ENCODE assay signal across 16 cellular contexts in the genomic region with DNA sequence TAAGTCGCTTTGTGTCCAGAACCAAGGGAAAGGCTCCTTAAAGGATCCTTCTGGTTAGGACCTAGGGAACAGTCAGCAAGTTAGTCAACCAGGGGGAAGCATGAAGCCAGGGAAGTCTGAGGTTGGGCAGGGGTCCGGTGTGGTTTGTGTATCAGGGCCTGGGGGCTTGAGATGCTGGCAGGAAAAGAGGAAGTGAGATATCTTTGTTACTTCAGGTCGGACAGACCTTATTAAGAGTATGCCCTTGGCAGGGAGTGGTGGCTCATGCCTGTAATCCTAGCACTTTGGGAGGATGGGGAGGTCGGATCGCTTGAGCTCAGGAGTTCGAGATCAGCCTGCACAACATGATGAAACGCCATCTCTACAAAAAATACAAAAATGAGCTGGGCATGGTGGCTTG. TPM values are rescaled to one million over a fixed set of nuclear protein-coding genes. Genes with fewer than 3 reads are reported as not detected.
A peak's percentile ranks its signal among the peaks of the same experiment; 100 is the strongest.
DNase-seq lines count a peak whose midpoint lies in the region; ATAC-seq, FAIRE-seq and TF ChIP-seq lines count a peak whose summit lies in the region.
"Had no signal": no experiment of that assay in that cellular context is flagged by ENCODE, and none has a peak within 500 bp of the region (broad histone marks: within the 10 kb centered on the region; RNA-seq: fewer than 3 reads in every experiment).

No MANE protein-coding gene starts in this region.

- no peaks in the 10 kb centered on the region for H3K36me3 ChIP-seq in GM12878 (ENCODE audit: control insufficient read depth in 2 of 2, insufficient read depth in 2 of 2, low read length in 1 of 2)
- H3K36me3 ChIP-seq: BLaER1 treated with 17β-estradiol and CSF1 and Interleukin-3, amounts not matched to agents 10 nM and 100 nM had no signal

- intact Hi-C loops in GM12878 (cut with micrococcal nuclease; ENCODE audit: unreplicated experiment): loop anchor here (2.0 kb wide), 1 partner anchor 221 kb away; no protein-coding TSS in a partner anchor
- intact Hi-C loops in head of caudate nucleus (cut with DNase I): no loop called here

- H3K4me1 ChIP-seq in GM12878 (ENCODE audit: control insufficient read depth, insufficient read depth, low read length): no peaks in the 10 kb centered on the region
- H3K4me1 ChIP-seq: BLaER1 treated with 17β-estradiol and CSF1 and Interleukin-3, amounts not matched to agents 10 nM and 100 nM had no signal

- TF ChIP-seq EP300 in GM12878 (IDR thresholded peaks at IDR 0.05; ENCODE audit: borderline replicate concordance in 1 of 2, control insufficient read depth in 1 of 2, low read depth in 2 of 2, low read length in 2 of 2): no peak

- no TSS peak for BruUV-seq in GM12878 (replicated peaks; lab: Mats Ljungman, UMichigan)

- H3K9ac ChIP-seq in GM12878 (ENCODE audit: control insufficient read depth, insufficient read depth, low read length): no peak overlapping the region
- H3K9ac ChIP-seq: BLaER1 treated with 17β-estradiol and CSF1 and Interleukin-3, amounts not matched to agents 10 nM and 100 nM had no signal

- H4K20me1 ChIP-seq in GM12878 (ENCODE audit: control insufficient read depth, insufficient read depth): no peaks in the 10 kb centered on the region

- no peak overlapping the region for H2AFZ ChIP-seq in GM12878 (ENCODE audit: control insufficient read depth, low read depth, low read length)

- ATAC-seq in GM18511 (IDR thresholded peaks at IDR 0.05; ENCODE audit: unreplicated experiment): peak; percentile 52
- peak; percentile 21; the same call in 1 of the 3 replicates for ATAC-seq in GM12878

- no peak overlapping the region for H3K4me2 ChIP-seq in GM12878 (ENCODE audit: control insufficient read depth, insufficient read depth)
- H3K4me2 ChIP-seq: BLaER1 treated with 17β-estradiol and CSF1 and Interleukin-3, amounts not matched to agents 10 nM and 100 nM had no signal

- RAD21 ChIA-PET in GM12878 (lab: Charles Lee; ENCODE audit: unreplicated experiment): interaction anchor here (0.9 kb wide), 1 partner anchor 89 kb away, joined by 6 read pairs; no protein-coding TSS in a partner anchor

- POLR2A ChIA-PET in GM12878 (lab: Charles Lee): no interaction called here

- no peak for TF ChIP-seq CTCF in GM12878 (IDR thresholded peaks at IDR 0.05 in 2 of 3, conservative IDR thresholded peaks at IDR 0.05 in 1 of 3; ENCODE audit: control insufficient read depth in 2 of 3, extremely low read depth in 1 of 3, insufficient read depth in 1 of 3, low read depth in 3 of 3, low read length in 3 of 3)

- TF ChIP-seq POLR2A in GM12878 (IDR thresholded peaks at IDR 0.05; ENCODE audit: low read depth, low read length): no peak

- WGBS in GM12878 (ENCODE audit: insufficient coverage, insufficient replicate concordance, low lambda C conversion rate, missing lambda C conversion rate): 33% methylated on average over 7 of the region's 7 CpGs

- TF ChIP-seq RAD21 in GM12878 (IDR thresholded peaks at IDR 0.05; ENCODE audit: insufficient read depth, low read depth, low read length): no peak

- no peak overlapping the region for H3K4me3 ChIP-seq in GM12878
- H3K4me3 ChIP-seq: BLaER1 treated with 17β-estradiol and CSF1 and Interleukin-3, amounts not matched to agents 10 nM and 100 nM had no signal

- no peaks in the 10 kb centered on the region for H3K79me2 ChIP-seq in GM12878 (ENCODE audit: control insufficient read depth, insufficient read depth, low read length)

- CTCF ChIA-PET in GM12878 (lab: Yijun Ruan, JAX): interaction anchor here (0.7 to 1.5 kb wide), 7 partner anchors 31 to 908 kb away, joined by 3 to 5 read pairs (median 3); no protein-coding TSS in a partner anchor

- no peaks in the 10 kb centered on the region for H3K9me3 ChIP-seq in GM12878 (replicated peaks; ENCODE audit: control insufficient read depth, insufficient read depth, low read length)

- no peak for FAIRE-seq in GM12878 (lab: Jason Lieb, UNC)
- FAIRE-seq: G401.6 had no signal

- in situ Hi-C loops in GM12878 (cut with MboI): no loop called here

- H3K27me3 ChIP-seq in GM12878 (replicated peaks in 1 of 2; ENCODE audit: control insufficient read depth in 2 of 2, insufficient read depth in 2 of 2, low read length in 1 of 2): no peaks in the 10 kb centered on the region; a peak in 1 of 4 replicates

- SMC1A ChIA-PET in GM12878 (lab: Charles Lee; ENCODE audit: uncharacterized antibody, unreplicated experiment): interaction anchor here (0.8 to 1.5 kb wide), 2 partner anchors 50 to 220 kb away, joined by 3 read pairs; no protein-coding TSS in a partner anchor

- no peak overlapping the region for H3K27ac ChIP-seq in GM12878 (ENCODE audit: control insufficient read depth, insufficient read depth)
- H3K27ac ChIP-seq: BLaER1 treated with 17β-estradiol and CSF1 and Interleukin-3, amounts not matched to agents 10 nM and 100 nM; HL-60 had no signal

- peak; percentile 35 for DNase-seq in OCI-M1 (lab: John Stamatoyannopoulos, UW)
- DNase-seq in GM12878 (ENCODE audit: low read depth, low spot score): no peak
- DNase-seq in DMS79 treated with DMSO at 0.1 percent for 48 hours (lab: John Stamatoyannopoulos, UW): no peak
- no peak for DNase-seq in activated CD4-positive, alpha-beta T cell treated with anti-CD3 and anti-CD28 coated beads, Interleukin-2, amount 50 U/mL, for 1 hour
- no peak for DNase-seq in head of caudate nucleus
- no peak for DNase-seq in NCI-H82 treated with DMSO at 0.1 percent for 48 hours (lab: John Stamatoyannopoulos, UW; ENCODE audit: unreplicated experiment)
- DNase-seq: HCEC 1CT, HFFc6, KG1 had no signal

TF ChIP-seq in GM12878, 131 proteins besides CTCF, POLR2A, EP300 and RAD21:
- TF ChIP-seq NFXL1 (IDR thresholded peaks at IDR 0.05; ENCODE audit: borderline replicate concordance) (no peak), SPI1 (IDR thresholded peaks at IDR 0.05; ENCODE audit: borderline replicate concordance, insufficient read depth, low read depth, low read length) (peak; percentile 74; the same call in 1 of the 2 replicates)

RNA-seq across cellular contexts. Expression of a gene that starts 52.3 kb away (rescaled TPM):
- total RNA-seq in GM12878 (2013; cell fraction: nucleolus; rRNA removed): 0.25 TPM in 1 of 2 replicates, not detected in the other
- total RNA-seq in GM12878 (2014; rRNA removed): 0.05 and 0.40 TPM in 2 replicates
- 0.05 TPM in 1 of 2 replicates, not detected in the other for total RNA-seq in GM12878 (2014; rRNA removed; fragmentation: Illumina TruSeq; extraction: Trizol)
- not detected in 2 replicates for total RNA-seq in GM12878 (2021)
- not detected for polyA plus RNA-seq in GM12878 (2011; ENCODE audit: low read depth)
- 0.04 and 0.12 TPM in 2 replicates for polyA plus RNA-seq in GM12878 (2011; rRNA removed)
- polyA plus RNA-seq in GM12878 (2011; cell fraction: cytosol; rRNA removed): 0.03 TPM in 1 of 2 replicates, not detected in the other
- 0.26 and 0.46 TPM in 2 replicates for polyA plus RNA-seq in GM12878 (2011; cell fraction: nucleus; rRNA removed)
- 0.08 TPM in 1 of 2 replicates, not detected in the other for polyA plus RNA-seq in GM12878 (2012)
- 0.06 TPM in 1 of 2 replicates, not detected in the other for polyA plus RNA-seq in GM12878 (2014; fragmentation: Illumina TruSeq; extraction: Trizol)
- under 1 TPM in 1 of 2 experiments, not detected in 1; 0.07 TPM for polyA plus RNA-seq in GM12878 (2014; fragmentation: Nextera tagmentation; extraction: Ambion mirVana)
- polyA plus RNA-seq in GM12878 (2014; rRNA removed): 0.08 TPM in 1 of 2 replicates, not detected in the other
- polyA plus RNA-seq in GM12878 (2016; fragmentation: Nextera tagmentation; extraction: Ambion mirVana): under 1 TPM in 1 of 2 experiments, not detected in 1; 0.13 TPM
- polyA minus RNA-seq in GM12878 (2011; rRNA and poly(A)+ RNA removed): not detected in 2 replicates
- not detected in 2 replicates for polyA minus RNA-seq in GM12878 (2011; cell fraction: cytosol; rRNA and poly(A)+ RNA removed)
- not detected in 2 replicates for polyA minus RNA-seq in GM12878 (2011; cell fraction: nucleus; rRNA and poly(A)+ RNA removed)
- total RNA-seq: A172; Calu3; CD4-positive, CD25-positive, alpha-beta regulatory T cell; HFFc6 had no signal
- polyA plus RNA-seq: CD4-positive, CD25-positive, alpha-beta regulatory T cell had no signal
